Comparison of ENCODE assay signal across 10 cellular contexts in genomic region chr20:62523473-62524203, GRCh38. TPM values are rescaled to one million over a fixed set of nuclear protein-coding genes. Genes with fewer than 3 reads are reported as not detected.
DNase-seq lines count a peak whose midpoint lies in the region; TF ChIP-seq lines count a peak whose summit lies in the region.
"Had no signal": no experiment of that assay in that cellular context is flagged by ENCODE, and none has a peak within 500 bp of the region (broad histone marks: within the 10 kb centered on the region; RNA-seq: fewer than 3 reads in every experiment).

No MANE protein-coding gene starts in this region.

- H3K4me3 Mint-ChIP-seq in activated CD4-positive, alpha-beta memory T cell treated with anti-CD3 and anti-CD28 coated beads, Interleukin-2, amount 10 ng/mL, durations not matched to agents 7 days and 5 days, result no peak overlapping the region
- H3K4me3 Mint-ChIP-seq in progenitor cell of endocrine pancreas (ENCODE audit: low read depth), result no peak overlapping the region

- DNase-seq in Karpas-422, result peak; percentile 69
- DNase-seq in activated CD4-positive, alpha-beta memory T cell treated with anti-CD3 and anti-CD28 coated beads, Interleukin-2, amount 10 ng/mL, durations not matched to agents 7 days and 5 days, result peak; percentile 66
- peak; percentile 70 for DNase-seq in hepatocyte (ENCODE audit: low spot score)
- peak; percentile 24 to 32 for DNase-seq in stimulated activated CD8-positive, alpha-beta memory T cell treated with anti-CD3 and anti-CD28 coated beads, Interleukin-7, amount 100 ng/mL, for 1 hour (ENCODE audit: low read depth in 2 of 2)
- DNase-seq in pons (ENCODE audit: low spot score), result no peak
- DNase-seq in progenitor cell of endocrine pancreas (ENCODE audit: low spot score, unreplicated experiment), result no peak
- no peak for DNase-seq in NCI-H1105 (lab: John Stamatoyannopoulos, UW)
- DNase-seq in cerebellar cortex (ENCODE audit: low spot score), result no peak
- DNase-seq: sigmoid colon had no signal

- H3K36me3 Mint-ChIP-seq in activated CD4-positive, alpha-beta memory T cell treated with anti-CD3 and anti-CD28 coated beads, Interleukin-2, amount 10 ng/mL, durations not matched to agents 7 days and 5 days (ENCODE audit: low read depth), result no peaks in the 10 kb centered on the region
- no peaks in the 10 kb centered on the region for H3K36me3 Mint-ChIP-seq in progenitor cell of endocrine pancreas (ENCODE audit: insufficient read depth)

- H3K9me2 ChIP-seq in Karpas-422 (replicated peaks; ENCODE audit: insufficient read depth, low read length), result no peaks in the 10 kb centered on the region
- no peaks in the 10 kb centered on the region for H3K9me2 ChIP-seq in hepatocyte (replicated peaks; ENCODE audit: insufficient read depth)

- POLR2A ChIA-PET in activated CD4-positive, alpha-beta memory T cell treated with anti-CD3 and anti-CD28 coated beads, Interleukin-2, amount 10 ng/mL, durations not matched to agents 7 days and 5 days (lab: Charles Lee), result no interaction called here

- CTCF ChIA-PET in activated CD4-positive, alpha-beta memory T cell treated with anti-CD3 and anti-CD28 coated beads, Interleukin-2, amount 10 ng/mL, durations not matched to agents 7 days and 5 days (lab: Charles Lee), result no interaction called here

- no peaks in the 10 kb centered on the region for H3K9me3 ChIP-seq in Karpas-422 (ENCODE audit: low read length)
- H3K9me3 ChIP-seq in hepatocyte (ENCODE audit: low read depth), result no peaks in the 10 kb centered on the region
- H3K9me3 ChIP-seq: sigmoid colon had no signal

- H2AFZ ChIP-seq in Karpas-422 (ENCODE audit: low read length) (no peak overlapping the region), hepatocyte (no peak overlapping the region)

- H3K4me1 ChIP-seq in Karpas-422 (ENCODE audit: low read length), result peaks cover 5% of the 10 kb centered on the region; the same call in 1 of the 2 replicates
- H3K4me1 ChIP-seq in hepatocyte (ENCODE audit: insufficient read depth), result peaks cover 12% of the 10 kb centered on the region

- WGBS in hepatocyte (ENCODE audit: low lambda C conversion rate, missing lambda C conversion rate), result 66% methylated on average over 26 of the region's 26 CpGs

- no peaks in the 10 kb centered on the region for H3K79me2 ChIP-seq in Karpas-422 (ENCODE audit: low read length)
- no peaks in the 10 kb centered on the region for H3K79me2 ChIP-seq in hepatocyte

- H3K27me3 ChIP-seq in Karpas-422 (ENCODE audit: low read length) (no peaks in the 10 kb centered on the region), hepatocyte (no peaks in the 10 kb centered on the region)
- H3K27me3 ChIP-seq: sigmoid colon had no signal

- H3K4me2 ChIP-seq in Karpas-422 (ENCODE audit: low read depth, low read length, poor library complexity, severe bottlenecking) (no peak overlapping the region), hepatocyte (peak overlapping the region; percentile 67)

- H3K36me3 ChIP-seq in Karpas-422 (ENCODE audit: insufficient read depth, low read length), result no peaks in the 10 kb centered on the region
- no peaks in the 10 kb centered on the region for H3K36me3 ChIP-seq in hepatocyte (replicated peaks; ENCODE audit: insufficient read depth, low read depth)
- H3K36me3 ChIP-seq: sigmoid colon had no signal

- H3K9me3 Mint-ChIP-seq in activated CD4-positive, alpha-beta memory T cell treated with anti-CD3 and anti-CD28 coated beads, Interleukin-2, amount 10 ng/mL, durations not matched to agents 7 days and 5 days, result no peaks in the 10 kb centered on the region
- H3K9me3 Mint-ChIP-seq in progenitor cell of endocrine pancreas (ENCODE audit: low read depth), result no peaks in the 10 kb centered on the region
- H3K9me3 Mint-ChIP-seq: T-helper 1 cell treated with Interleukin-12 subunit alpha and Interleukin-12 subunit beta and Interleukin-4 antibody, amounts not matched to agents 30 μg/mL and 1 μg/mL, for 36 hours had no signal

- H3K27ac Mint-ChIP-seq in activated CD4-positive, alpha-beta memory T cell treated with anti-CD3 and anti-CD28 coated beads, Interleukin-2, amount 10 ng/mL, durations not matched to agents 7 days and 5 days, result no peak overlapping the region
- no peak overlapping the region for H3K27ac Mint-ChIP-seq in progenitor cell of endocrine pancreas
- H3K27ac Mint-ChIP-seq: T-helper 1 cell treated with Interleukin-12 subunit alpha and Interleukin-12 subunit beta and Interleukin-4 antibody, amounts not matched to agents 30 μg/mL and 1 μg/mL, for 36 hours had no signal

- no peak overlapping the region for H3K4me3 ChIP-seq in Karpas-422 (ENCODE audit: low read length)
- no peak overlapping the region for H3K4me3 ChIP-seq in hepatocyte
- H3K4me3 ChIP-seq: sigmoid colon had no signal

- H4K20me1 ChIP-seq in Karpas-422 (ENCODE audit: insufficient read depth, low read depth, low read length), result no peaks in the 10 kb centered on the region
- H4K20me1 ChIP-seq in hepatocyte (ENCODE audit: insufficient read depth, poor library complexity, severe bottlenecking), result no peaks in the 10 kb centered on the region

- no peak for TF ChIP-seq CTCF in hepatocyte (IDR thresholded peaks at IDR 0.05; ENCODE audit: poor library complexity)
- no peak for TF ChIP-seq CTCF in progenitor cell of endocrine pancreas (IDR thresholded peaks at IDR 0.05; ENCODE audit: unreplicated experiment)

- H3K4me1 Mint-ChIP-seq in activated CD4-positive, alpha-beta memory T cell treated with anti-CD3 and anti-CD28 coated beads, Interleukin-2, amount 10 ng/mL, durations not matched to agents 7 days and 5 days, result peaks cover 8% of the 10 kb centered on the region
- no peaks in the 10 kb centered on the region for H3K4me1 Mint-ChIP-seq in progenitor cell of endocrine pancreas (ENCODE audit: low read depth)

- H3K9ac ChIP-seq in Karpas-422 (ENCODE audit: low read length), result no peak overlapping the region

- no peak overlapping the region for H3K27ac ChIP-seq in Karpas-422 (ENCODE audit: low read length)
- no peak overlapping the region for H3K27ac ChIP-seq in hepatocyte

- peaks cover 18% of the 10 kb centered on the region for H3K27me3 Mint-ChIP-seq in activated CD4-positive, alpha-beta memory T cell treated with anti-CD3 and anti-CD28 coated beads, Interleukin-2, amount 10 ng/mL, durations not matched to agents 7 days and 5 days
- H3K27me3 Mint-ChIP-seq in progenitor cell of endocrine pancreas, result peaks cover 5% of the 10 kb centered on the region

RNA-seq across cellular contexts. Expression of gene GATA5, which starts 47.8 kb away (rescaled TPM):
- not detected in 2 replicates for total RNA-seq in Karpas-422 (2014; rRNA removed; shearing (Covaris generic); ENCODE audit: low replicate concordance)
- not detected for total RNA-seq in activated CD4-positive, alpha-beta memory T cell treated with anti-CD3 and anti-CD28 coated beads, Interleukin-2, amount 10 ng/mL, durations not matched to agents 7 days and 5 days
- total RNA-seq in hepatocyte, result 22.2 and 28.7 TPM in 2 replicates
- 43.5 and 53.6 TPM in 2 replicates for polyA plus RNA-seq in hepatocyte
- 3.8 and 4.8 TPM in 2 replicates for total RNA-seq in progenitor cell of endocrine pancreas

Comparison
In these comparisons a context has a peak if more than half of its experiments do, and no peak if none do; other contexts are left out.
1. DNase-seq: peak in Karpas-422 (single experiment), activated CD4-positive, alpha-beta memory T cell treated with anti-CD3 and anti-CD28 coated beads, Interleukin-2, amount 10 ng/mL, durations not matched to agents 7 days and 5 days (single experiment), hepatocyte (single experiment) and stimulated activated CD8-positive, alpha-beta memory T cell treated with anti-CD3 and anti-CD28 coated beads, Interleukin-7, amount 100 ng/mL, for 1 hour (2 of 2); none in pons (single experiment), progenitor cell of endocrine pancreas (single experiment), NCI-H1105 (single experiment) and cerebellar cortex (single experiment).